In genomic region chr5:175968381-175968780, GRCh38 we compare ENCODE assay signal across 8 cellular contexts. TPM values are rescaled to one million over a fixed set of nuclear protein-coding genes. Genes with fewer than 3 reads are reported as not detected.
DNase-seq lines count a peak whose midpoint lies in the region; ATAC-seq and TF ChIP-seq lines count a peak whose summit lies in the region.
"Not testable (repeated sequence)": the region's sequence is repeated elsewhere in the genome, so short reads cannot be mapped to it uniquely, and the experiment has no call there.

No MANE protein-coding gene starts in this region.

- not testable (repeated sequence) for H3K4me1 ChIP-seq in mesodermal cell (ENCODE audit: control insufficient read depth, insufficient read depth, low read length, poor library complexity, severe bottlenecking); spleen

- H3K4me1 Mint-ChIP-seq in CD4-positive, alpha-beta T cell (ENCODE audit: low read depth); activated T-cell treated with anti-CD3 and anti-CD28 coated beads, Interleukin-2, amount 50 U/mL, for 4 hours (ENCODE audit: low read depth): not testable (repeated sequence)

- 0 to 54% methylated on average over 1 to 2 of the region's 6 CpGs for WGBS in mesodermal cell (ENCODE audit: insufficient coverage in 2 of 2), 2 experiments
- 15 to 22% (median 17%) methylated on average over 4 of the region's 6 CpGs for WGBS in spleen, 5 donors

- H3K27ac ChIP-seq in CD4-positive, alpha-beta T cell (ENCODE audit: low read depth, low read length); HL-60 (replicated peaks); mesodermal cell (ENCODE audit: low read depth, low read length, severe bottlenecking): not testable (repeated sequence)
- H3K27ac ChIP-seq in spleen = peak overlapping the region in 4 of 8 donors; percentile 39 to 77 (median 75)

- H3K27me3 Mint-ChIP-seq in CD4-positive, alpha-beta T cell; activated T-cell treated with anti-CD3 and anti-CD28 coated beads, Interleukin-2, amount 50 U/mL, for 4 hours (ENCODE audit: low read depth): not testable (repeated sequence)

- not testable (repeated sequence) for H3K36me3 Mint-ChIP-seq in CD4-positive, alpha-beta T cell (ENCODE audit: low read depth); activated T-cell treated with anti-CD3 and anti-CD28 coated beads, Interleukin-2, amount 50 U/mL, for 4 hours (ENCODE audit: insufficient read depth)

- not testable (repeated sequence) for TF ChIP-seq CTCF in CD4-positive, alpha-beta T cell (IDR thresholded peaks at IDR 0.05); HL-60 (IDR thresholded peaks at IDR 0.05; ENCODE audit: insufficient read depth, low read length); fibroblast of mammary gland (conservative IDR thresholded peaks at IDR 0.05; ENCODE audit: control insufficient read depth, insufficient read depth, low read depth, low read length); spleen (IDR thresholded peaks at IDR 0.05 in 8 of 11, conservative IDR thresholded peaks at IDR 0.05 in 3 of 11)

- not testable (repeated sequence) for H3K4me3 Mint-ChIP-seq in CD4-positive, alpha-beta T cell
- peak overlapping the region; percentile 84 for H3K4me3 Mint-ChIP-seq in activated T-cell treated with anti-CD3 and anti-CD28 coated beads, Interleukin-2, amount 50 U/mL, for 4 hours

- CTCF ChIA-PET in CD4-positive, alpha-beta T cell (lab: Charles Lee) = not testable (repeated sequence)

- H3K9me3 ChIP-seq in CD4-positive, alpha-beta T cell (ENCODE audit: control insufficient read depth, low read length); mesodermal cell (ENCODE audit: control insufficient read depth, low read length); spleen: not testable (repeated sequence)

- not testable (repeated sequence) for H3K27ac Mint-ChIP-seq in CD4-positive, alpha-beta T cell

- not testable (repeated sequence) for H3K27me3 ChIP-seq in CD4-positive, alpha-beta T cell (ENCODE audit: control insufficient read depth, insufficient read depth, low read length); HL-60 (ENCODE audit: insufficient read depth, poor library complexity, severe bottlenecking); spleen (replicated peaks in 1 of 7)

- not testable (repeated sequence) for DNase-seq in CD4-positive, alpha-beta T cell; HL-60 (ENCODE audit: low read depth in 1 of 2, low spot score in 1 of 2); activated T-cell treated with anti-CD3 and anti-CD28 coated beads, Interleukin-2, amount 50 U/mL, for 4 hours; fibroblast of mammary gland (ENCODE audit: low read depth); spleen

- POLR2A ChIA-PET in CD4-positive, alpha-beta T cell (lab: Charles Lee) = not testable (repeated sequence)

- H3K36me3 ChIP-seq in mesodermal cell (ENCODE audit: control insufficient read depth, insufficient read depth, low read length) = not testable (repeated sequence)
- H3K36me3 ChIP-seq in spleen = peaks cover 0 to 14% (median 0%) of the 10 kb centered on the region in 6 donors

- intact Hi-C loops in CD4-positive, alpha-beta T cell (cut with DNase I, micrococcal nuclease); spleen (cut with DNase I; ENCODE audit: low total_unique reads): not testable (repeated sequence)

- not testable (repeated sequence) for TF ChIP-seq POLR2A in spleen (IDR thresholded peaks at IDR 0.05)

- ATAC-seq in CD4-positive, alpha-beta T cell (ENCODE audit: poor library complexity) = peak; percentile 11
- ATAC-seq in GM19452 (IDR thresholded peaks at IDR 0.05; ENCODE audit: unreplicated experiment) = peak; percentile 44
- peak; percentile 41 for ATAC-seq in HG02884 (IDR thresholded peaks at IDR 0.05; ENCODE audit: unreplicated experiment)
- ATAC-seq in activated T-cell treated with anti-CD3 and anti-CD28 coated beads, Interleukin-2, amount 50 U/mL, for 4 hours = peak; percentile 24 to 25

- not testable (repeated sequence) for H3K9me3 Mint-ChIP-seq in CD4-positive, alpha-beta T cell; activated T-cell treated with anti-CD3 and anti-CD28 coated beads, Interleukin-2, amount 50 U/mL, for 4 hours

- H3K4me3 ChIP-seq in HL-60 (replicated peaks; ENCODE audit: insufficient read depth, low read length) = peak overlapping the region; percentile 75; the same call in 1 of the 2 replicates
- peak overlapping the region; percentile 28 for H3K4me3 ChIP-seq in fibroblast of mammary gland (ENCODE audit: control insufficient read depth, low read depth, low read length)
- peak overlapping the region; percentile 54 for H3K4me3 ChIP-seq in mesodermal cell (ENCODE audit: extremely low read depth, insufficient read depth, low read length, poor library complexity, severe bottlenecking)
- H3K4me3 ChIP-seq in spleen = peak overlapping the region; percentile 69 to 96 (median 85)

RNA-seq across cellular contexts. Expression of gene THOC3, which starts 0.3 kb away (rescaled TPM):
- 10 to 100 TPM; 25.5 to 32.0 TPM for total RNA-seq in CD4-positive, alpha-beta T cell
- total RNA-seq in activated T-cell treated with anti-CD3 and anti-CD28 coated beads, Interleukin-2, amount 50 U/mL, for 4 hours = 100 to 1,000 TPM in 1 of 3 donors, 10 to 100 TPM in 2; 83.5 to 146 (median 91.3) TPM
- 67.6 TPM for polyA plus RNA-seq in mesodermal cell (2013, experiment 1 of 2)
- 58.3 TPM for polyA plus RNA-seq in mesodermal cell (2013, experiment 2 of 2)
- 10 to 100 TPM; 23.7 to 62.2 (median 37.1) TPM for total RNA-seq in spleen
- 10 to 100 TPM; 17.5 to 32.2 (median 21.2) TPM for polyA plus RNA-seq in spleen

Comparison
In these comparisons a context has a peak if more than half of its experiments do, and no peak if none do; other contexts are left out.
1. H3K4me3 ChIP-seq: peak in every context shown above with its lines; median percentile 85 in spleen; 75 in HL-60; 54 in mesodermal cell; 28 in fibroblast of mammary gland.